Comparison of ENCODE assay signal across 8 cellular contexts in genomic region chr9:132800038-132800648, GRCh38.
A peak's percentile ranks its signal among the peaks of the same experiment; 100 is the strongest.
DNase-seq lines count a peak whose midpoint lies in the region; ATAC-seq and TF ChIP-seq lines count a peak whose summit lies in the region.

No MANE protein-coding gene starts in this region.

- DNase-seq in AG09319 (ENCODE audit: extremely low read depth, low read depth) (peak; percentile 41), H7 (peak; percentile 88), NCI-H510A (lab: John Stamatoyannopoulos, UW) (peak; percentile 65), dedifferentiated amniotic fluid mesenchymal stem cell (ENCODE audit: extremely low spot score) (peak; percentile 81), right lobe of liver (peak; percentile 69 to 73 (median 72))
- peak; percentile 32 to 46 for DNase-seq in activated CD4-positive, alpha-beta T cell treated with anti-CD3 and anti-CD28 coated beads, Interleukin-2, amount 50 U/mL, for 24 hours (ENCODE audit: low read depth in 1 of 2, low spot score in 1 of 2)
- DNase-seq in stimulated activated CD4-positive, alpha-beta T cell treated with anti-CD3 and anti-CD28 coated beads, Interleukin-4, amount 100 ng/mL, for 1 hour = peak; percentile 61

- intact Hi-C loops in right lobe of liver (cut with DNase I) = loop anchor here in 1 of 2 donors (5.0 kb wide), 1 partner anchor 293 kb away; no protein-coding TSS in a partner anchor

- H3K36me3 ChIP-seq in H7 (replicated peaks; ENCODE audit: control insufficient read depth, insufficient read depth, low read length) (no peaks in the 10 kb centered on the region), right lobe of liver (no peaks in the 10 kb centered on the region)

- WGBS in right lobe of liver (ENCODE audit: insufficient coverage, low coverage, low lambda C conversion rate, missing lambda C conversion rate) = 4% methylated on average over 15 of the region's 22 CpGs

- TF ChIP-seq CTCF in AG09319 (IDR thresholded peaks at IDR 0.05; ENCODE audit: low read depth, low read length) = peak; percentile 80
- peak; percentile 82 to 92 (median 89) for TF ChIP-seq CTCF in right lobe of liver (IDR thresholded peaks at IDR 0.05)

- ATAC-seq in right lobe of liver = peak; percentile 90 to 98 (median 94)
- ATAC-seq in GM18907 (IDR thresholded peaks at IDR 0.05; ENCODE audit: unreplicated experiment) = no peak

- TF ChIP-seq POLR2A in right lobe of liver (IDR thresholded peaks at IDR 0.05) = no peak

- H3K27me3 ChIP-seq in H7 (ENCODE audit: control insufficient read depth, insufficient read depth, low read length) (peaks cover 11% of the 10 kb centered on the region), right lobe of liver (no peaks in the 10 kb centered on the region)

- H3K9me3 ChIP-seq in right lobe of liver = no peaks in the 10 kb centered on the region

- no peak overlapping the region for H3K27ac ChIP-seq in right lobe of liver

- H3K4me3 ChIP-seq in H7 (ENCODE audit: insufficient read depth, low read depth, low read length) (no peak overlapping the region), right lobe of liver (no peak overlapping the region)

- H3K4me1 ChIP-seq in right lobe of liver = no peaks in the 10 kb centered on the region
